Comparison of ENCODE assay signal across 17 cellular contexts in genomic region chr1:29527314-29528004, GRCh38.
A peak's percentile ranks its signal among the peaks of the same experiment; 100 is the strongest.
DNase-seq lines count a peak whose midpoint lies in the region; ATAC-seq and TF ChIP-seq lines count a peak whose summit lies in the region.
"Had no signal": no experiment of that assay in that cellular context is flagged by ENCODE, and none has a peak within 500 bp of the region (broad histone marks: within the 10 kb centered on the region; RNA-seq: fewer than 3 reads in every experiment).

No MANE protein-coding gene starts in this region.

- peaks cover 23% of the 10 kb centered on the region for H3K9me3 Mint-ChIP-seq in endodermal cell
- H3K9me3 Mint-ChIP-seq in activated T-cell treated with anti-CD3 and anti-CD28 coated beads, Interleukin-2, amount 50 U/mL, for 24 hours, result peaks cover 18% of the 10 kb centered on the region

- peaks cover 21% of the 10 kb centered on the region for H3K4me1 Mint-ChIP-seq in endodermal cell
- no peaks in the 10 kb centered on the region for H3K4me1 Mint-ChIP-seq in activated T-cell treated with anti-CD3 and anti-CD28 coated beads, Interleukin-2, amount 50 U/mL, for 24 hours (ENCODE audit: low read depth)
- H3K4me1 Mint-ChIP-seq: CD4-positive, alpha-beta memory T cell had no signal

- intact Hi-C loops in sciatic nerve (cut with DNase I), result no loop called here

- H3K27ac Mint-ChIP-seq in endodermal cell, result no peak overlapping the region
- H3K27ac Mint-ChIP-seq in activated T-cell treated with anti-CD3 and anti-CD28 coated beads, Interleukin-2, amount 50 U/mL, for 24 hours, result no peak overlapping the region
- H3K27ac Mint-ChIP-seq: CD4-positive, alpha-beta memory T cell had no signal

- TF ChIP-seq CTCF in RWPE2 (IDR thresholded peaks at IDR 0.05; ENCODE audit: poor library complexity, severe bottlenecking) (no peak), endodermal cell (conservative IDR thresholded peaks at IDR 0.05) (no peak)

- no peaks in the 10 kb centered on the region for H3K27me3 ChIP-seq in BLaER1
- peaks cover 7% of the 10 kb centered on the region for H3K27me3 ChIP-seq in RWPE2 (ENCODE audit: insufficient read depth, poor library complexity, severe bottlenecking)
- peaks cover 56% of the 10 kb centered on the region for H3K27me3 ChIP-seq in endodermal cell (ENCODE audit: control insufficient read depth, insufficient read depth, low read length, poor library complexity, severe bottlenecking)

- H3K27ac ChIP-seq in BLaER1 (no peak overlapping the region), RWPE2 (ENCODE audit: poor library complexity, severe bottlenecking) (no peak overlapping the region), endodermal cell (ENCODE audit: low read depth, low read length) (no peak overlapping the region)

- peaks cover 34% of the 10 kb centered on the region for H3K9me3 ChIP-seq in BLaER1
- H3K9me3 ChIP-seq in RWPE2 (ENCODE audit: severe bottlenecking), result peaks cover 11% of the 10 kb centered on the region
- peaks cover 19% of the 10 kb centered on the region for H3K9me3 ChIP-seq in endodermal cell (ENCODE audit: control insufficient read depth, low read length)

- ATAC-seq in RWPE2 (ENCODE audit: low read depth) (no peak), sciatic nerve (peak; percentile 80), GM21381 (IDR thresholded peaks at IDR 0.05; ENCODE audit: unreplicated experiment) (no peak)
- ATAC-seq: GM12878 had no signal

- H3K9ac ChIP-seq in BLaER1 (no peak overlapping the region), endodermal cell (ENCODE audit: extremely low read depth, low read length, poor library complexity, severe bottlenecking) (no peak overlapping the region)

- H3K4me3 Mint-ChIP-seq in endodermal cell, result no peak overlapping the region
- no peak overlapping the region for H3K4me3 Mint-ChIP-seq in activated T-cell treated with anti-CD3 and anti-CD28 coated beads, Interleukin-2, amount 50 U/mL, for 24 hours
- H3K4me3 Mint-ChIP-seq: CD4-positive, alpha-beta memory T cell had no signal

- no peaks in the 10 kb centered on the region for H3K36me3 ChIP-seq in BLaER1
- H3K36me3 ChIP-seq in RWPE2 (ENCODE audit: low read depth), result no peaks in the 10 kb centered on the region
- no peaks in the 10 kb centered on the region for H3K36me3 ChIP-seq in endodermal cell (ENCODE audit: control insufficient read depth, insufficient read depth, low read length)

- 89 to 98% methylated on average over 5 to 8 of the region's 8 CpGs for WGBS in endodermal cell (ENCODE audit: insufficient coverage in 1 of 2, insufficient read length in 1 of 2), 2 experiments

- H3K36me3 Mint-ChIP-seq in endodermal cell (ENCODE audit: low read depth), result no peaks in the 10 kb centered on the region
- no peaks in the 10 kb centered on the region for H3K36me3 Mint-ChIP-seq in activated T-cell treated with anti-CD3 and anti-CD28 coated beads, Interleukin-2, amount 50 U/mL, for 24 hours (ENCODE audit: low read depth)
- H3K36me3 Mint-ChIP-seq: CD4-positive, alpha-beta memory T cell had no signal

- H3K4me3 ChIP-seq in BLaER1 (no peak overlapping the region), RWPE2 (ENCODE audit: severe bottlenecking) (no peak overlapping the region), endodermal cell (ENCODE audit: low read length) (no peak overlapping the region)
- H3K4me3 ChIP-seq: GM12878 had no signal

- peak overlapping the region; percentile 59 for H3K4me2 ChIP-seq in BLaER1

- H3K4me1 ChIP-seq in BLaER1, result peaks cover 12% of the 10 kb centered on the region
- no peaks in the 10 kb centered on the region for H3K4me1 ChIP-seq in RWPE2 (ENCODE audit: insufficient read depth, poor library complexity, severe bottlenecking)
- H3K4me1 ChIP-seq in endodermal cell (ENCODE audit: control insufficient read depth, insufficient read depth, low read length), result peaks cover 3% of the 10 kb centered on the region

- DNase-seq in RWPE2 (ENCODE audit: low spot score) (peak; percentile 23), endodermal cell (peak; percentile 12), sciatic nerve (ENCODE audit: low spot score) (peak; percentile 51), NCI-H510A treated with DMSO at 0.1 percent for 48 hours (lab: John Stamatoyannopoulos, UW) (no peak), activated gamma-delta T cell (lab: John Stamatoyannopoulos, UW) (no peak)
- DNase-seq in activated T-cell treated with anti-CD3 and anti-CD28 coated beads, Interleukin-2, amount 50 U/mL, for 24 hours, result no peak
- DNase-seq: AML-193; CD4-positive, alpha-beta memory T cell; DMS79; NCI-H1048; NCI-H1694 treated with DMSO at 0.1 percent for 48 hours; NCI-H345; NCI-H774; SHP77 treated with DMSO at 0.1 percent for 48 hours had no signal

- H3K27me3 Mint-ChIP-seq in endodermal cell (ENCODE audit: insufficient read depth), result peaks cover 28% of the 10 kb centered on the region
- H3K27me3 Mint-ChIP-seq in activated T-cell treated with anti-CD3 and anti-CD28 coated beads, Interleukin-2, amount 50 U/mL, for 24 hours, result peaks cover 33% of the 10 kb centered on the region

- H4K20me1 ChIP-seq in BLaER1, result no peaks in the 10 kb centered on the region

Comparison
In these comparisons a context has a peak if more than half of its experiments do, and no peak if none do; other contexts are left out.
1. DNase-seq: peak in RWPE2 (single experiment), endodermal cell (single experiment) and sciatic nerve (single experiment); none in NCI-H510A treated with DMSO at 0.1 percent for 48 hours (single experiment), activated gamma-delta T cell (single experiment) and activated T-cell treated with anti-CD3 and anti-CD28 coated beads, Interleukin-2, amount 50 U/mL, for 24 hours (single experiment).